In the genomic region with DNA sequence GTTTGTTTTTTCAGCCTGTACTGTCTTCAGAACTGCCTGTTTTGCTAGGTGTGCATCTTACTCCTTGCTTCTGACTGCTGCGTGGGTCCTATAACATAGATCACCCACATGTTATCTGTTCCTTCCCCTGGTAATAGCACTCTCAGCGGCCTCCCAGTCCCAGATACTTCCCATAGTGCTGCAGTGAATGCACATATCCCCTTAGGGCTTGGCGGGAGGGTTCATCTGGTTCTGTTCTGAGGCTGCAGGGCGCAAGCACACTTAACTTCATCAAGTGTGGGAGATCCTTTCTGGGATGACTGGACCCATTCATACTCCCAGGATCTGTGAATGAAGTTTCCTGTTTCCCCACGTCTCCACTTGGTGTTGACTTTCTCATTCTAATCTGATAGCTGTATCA, we compare ENCODE assay signal across 24 cellular contexts.
"Had no signal": no experiment of that assay in that cellular context is flagged by ENCODE, and none has a peak within 500 bp of the region (broad histone marks: within the 10 kb centered on the region; RNA-seq: fewer than 3 reads in every experiment).

No MANE protein-coding gene starts in this region.

- H3K4me3 ChIP-seq: dorsolateral prefrontal cortex, esophagus squamous epithelium, gastroesophageal sphincter, left lung, SJSA1, upper lobe of right lung had no signal

- ATAC-seq: activated CD4-positive, CD25-positive, alpha-beta regulatory T cell treated with anti-CD3 and anti-CD28 coated beads, Interleukin-2, amount 50 U/mL, for 24 hours; activated CD8-positive, alpha-beta memory T cell treated with anti-CD3 and anti-CD28 coated beads, Interleukin-2, amount 10 ng/mL, durations not matched to agents 7 days and 5 days; activated CD8-positive, alpha-beta T cell treated with anti-CD3 and anti-CD28 coated beads for 36 hours; activated naive CD8-positive, alpha-beta T cell treated with anti-CD3 and anti-CD28 coated beads, Interleukin-2, amount 50 U/mL, for 24 hours; gastroesophageal sphincter; left lung had no signal

- H3K27me3 ChIP-seq: brain microvascular endothelial cell, esophagus squamous epithelium, gastroesophageal sphincter, left lung, SJSA1, upper lobe of right lung had no signal

- DNase-seq: activated CD4-positive, alpha-beta T cell treated with anti-CD3 and anti-CD28 coated beads, Interleukin-2, amount 10 ng/mL, durations not matched to agents 24 days and 14 days; activated CD8-positive, alpha-beta memory T cell treated with anti-CD3 and anti-CD28 coated beads, Interleukin-2, amount 10 ng/mL, durations not matched to agents 7 days and 5 days; activated CD8-positive, alpha-beta T cell treated with anti-CD3 and anti-CD28 coated beads for 36 hours; activated gamma-delta T cell; activated naive CD4-positive, alpha-beta T cell treated with anti-CD3 and anti-CD28 coated beads, Interleukin-2, amount 50 U/mL, for 16 hours; activated naive CD8-positive, alpha-beta T cell treated with anti-CD3 and anti-CD28 coated beads, Interleukin-2, amount 50 U/mL, for 24 hours; activated T-cell treated with anti-CD3 and anti-CD28 coated beads for 4 hours; aorta; brain microvascular endothelial cell; central memory CD4-positive, alpha-beta T cell; dorsolateral prefrontal cortex; esophagus squamous epithelium; left lung; retina; stimulated activated CD4-positive, alpha-beta T cell treated with anti-CD3 and anti-CD28 coated beads, Interleukin-4, amount 100 ng/mL, for 1 hour; stimulated activated naive CD4-positive, alpha-beta T cell treated with Interleukin-2 at 50 U/mL for 16 hours; SW 1271; upper lobe of right lung had no signal

- H3K27me3 Mint-ChIP-seq: activated CD8-positive, alpha-beta T cell treated with anti-CD3 and anti-CD28 coated beads for 36 hours; activated naive CD8-positive, alpha-beta T cell treated with anti-CD3 and anti-CD28 coated beads, Interleukin-2, amount 50 U/mL, for 24 hours had no signal

- H3K27ac Mint-ChIP-seq: activated CD4-positive, alpha-beta T cell treated with anti-CD3 and anti-CD28 coated beads, Interleukin-2, amount 10 ng/mL, durations not matched to agents 24 days and 14 days; activated CD8-positive, alpha-beta memory T cell treated with anti-CD3 and anti-CD28 coated beads, Interleukin-2, amount 10 ng/mL, durations not matched to agents 7 days and 5 days; activated CD8-positive, alpha-beta T cell treated with anti-CD3 and anti-CD28 coated beads for 36 hours; activated naive CD8-positive, alpha-beta T cell treated with anti-CD3 and anti-CD28 coated beads, Interleukin-2, amount 50 U/mL, for 24 hours; activated T-helper 1 cell treated with anti-CD3 and anti-CD28 coated beads, Interleukin-12 subunit alpha, Interleukin-12 subunit beta, Interleukin-2, Interleukin-4 antibody, amounts not matched to agents 30 ng/mL and 10 ng/mL and 1 ng/mL, durations not matched to agents 14 hours and 24 hours and 36 hours; progenitor cell of endocrine pancreas had no signal

- H3K4me1 ChIP-seq: esophagus squamous epithelium, SJSA1, upper lobe of right lung had no signal

- H3K27ac ChIP-seq: brain microvascular endothelial cell, esophagus squamous epithelium, gastroesophageal sphincter, left lung, SJSA1, upper lobe of right lung, VCaP had no signal

- H3K4me3 Mint-ChIP-seq: activated CD4-positive, alpha-beta T cell treated with anti-CD3 and anti-CD28 coated beads, Interleukin-2, amount 10 ng/mL, durations not matched to agents 24 days and 14 days; activated CD8-positive, alpha-beta memory T cell treated with anti-CD3 and anti-CD28 coated beads, Interleukin-2, amount 10 ng/mL, durations not matched to agents 7 days and 5 days; activated CD8-positive, alpha-beta T cell treated with anti-CD3 and anti-CD28 coated beads for 36 hours; activated naive CD8-positive, alpha-beta T cell treated with anti-CD3 and anti-CD28 coated beads, Interleukin-2, amount 50 U/mL, for 24 hours; activated T-helper 1 cell treated with anti-CD3 and anti-CD28 coated beads, Interleukin-12 subunit alpha, Interleukin-12 subunit beta, Interleukin-2, Interleukin-4 antibody, amounts not matched to agents 30 ng/mL and 10 ng/mL and 1 ng/mL, durations not matched to agents 14 hours and 24 hours and 36 hours had no signal

- H3K9me3 Mint-ChIP-seq: activated CD4-positive, alpha-beta T cell treated with anti-CD3 and anti-CD28 coated beads, Interleukin-2, amount 10 ng/mL, durations not matched to agents 24 days and 14 days; activated CD8-positive, alpha-beta T cell treated with anti-CD3 and anti-CD28 coated beads for 36 hours; activated naive CD8-positive, alpha-beta T cell treated with anti-CD3 and anti-CD28 coated beads, Interleukin-2, amount 50 U/mL, for 24 hours had no signal

- H3K9me3 ChIP-seq: esophagus squamous epithelium, SJSA1, upper lobe of right lung had no signal

- H3K36me3 ChIP-seq: brain microvascular endothelial cell, esophagus squamous epithelium, gastroesophageal sphincter, left lung, SJSA1, upper lobe of right lung had no signal
